Comparison of ENCODE assay signal across 22 cellular contexts in the genomic region with DNA sequence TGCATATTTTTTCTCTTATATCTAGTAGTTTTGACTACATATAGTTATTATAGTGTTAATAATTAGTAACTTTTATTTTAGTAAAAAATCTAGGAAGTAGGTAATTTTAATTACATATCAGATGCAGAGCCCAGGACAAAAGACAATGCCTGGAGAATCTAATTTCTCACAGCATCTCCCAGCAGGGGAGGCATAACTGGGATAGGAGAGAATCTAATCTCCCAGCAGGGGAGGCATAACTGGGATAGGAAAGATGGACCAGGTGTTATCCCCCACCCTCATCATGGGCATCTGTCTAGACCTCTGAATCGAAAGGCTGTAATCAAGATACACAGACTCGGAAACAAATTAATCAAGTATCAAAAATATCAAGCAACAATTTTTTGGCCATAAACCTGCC. TPM values are rescaled to one million over a fixed set of nuclear protein-coding genes. Genes with fewer than 3 reads are reported as not detected.
A peak's percentile ranks its signal among the peaks of the same experiment; 100 is the strongest.
DNase-seq lines count a peak whose midpoint lies in the region; ATAC-seq and TF ChIP-seq lines count a peak whose summit lies in the region.
"Had no signal": no experiment of that assay in that cellular context is flagged by ENCODE, and none has a peak within 500 bp of the region (broad histone marks: within the 10 kb centered on the region; RNA-seq: fewer than 3 reads in every experiment).

No MANE protein-coding gene starts in this region.

- TF ChIP-seq CTCF in IMR-90 (conservative IDR thresholded peaks at IDR 0.05; ENCODE audit: low read depth, low read length): no peak
- no peak for TF ChIP-seq CTCF in WERI-Rb-1 (IDR thresholded peaks at IDR 0.05; ENCODE audit: low read depth, low read length)
- no peak for TF ChIP-seq CTCF in GM10266 (IDR thresholded peaks at IDR 0.05; ENCODE audit: control insufficient read depth, insufficient read depth, low read depth, missing control alignments)

- H2AFZ ChIP-seq in IMR-90 (replicated peaks; ENCODE audit: low read length, poor library complexity): no peak overlapping the region

- H3K79me1 ChIP-seq in IMR-90 (ENCODE audit: low read depth in 1 of 2, low read length in 2 of 2): no peaks in the 10 kb centered on the region

- no TSS peak for BruUV-seq in IMR-90 (replicated peaks; lab: Mats Ljungman, UMichigan)

- POLR2A ChIA-PET in IMR-90 (lab: Charles Lee; ENCODE audit: unreplicated experiment): no interaction called here

- H3K4me3 ChIP-seq in IMR-90 (ENCODE audit: insufficient read depth, low read depth, low read length): no peak overlapping the region
- no peak overlapping the region for H3K4me3 ChIP-seq in WERI-Rb-1 (ENCODE audit: low read depth, low read length)
- H3K4me3 ChIP-seq: SJCRH30 had no signal

- H2BK20ac ChIP-seq in IMR-90 (ENCODE audit: low read depth, low read length): no peak overlapping the region

- H4K91ac ChIP-seq in IMR-90 (ENCODE audit: insufficient read depth, low read depth, low read length): no peak overlapping the region

- WGBS in IMR-90 (ENCODE audit: extremely low coverage in 2 of 2, insufficient read length in 1 of 2), 2 experiments: no CpG with 5 or more reads among the region's 2 CpGs

- CTCF ChIA-PET in IMR-90 (lab: Yijun Ruan, JAX): no interaction called here

- no peaks in the 10 kb centered on the region for H3K9me1 ChIP-seq in IMR-90 (ENCODE audit: insufficient read depth, low read length)

- H2AK5ac ChIP-seq in IMR-90 (ENCODE audit: low read depth, low read length): no peak overlapping the region

- H3K23ac ChIP-seq in IMR-90 (ENCODE audit: low read depth, low read length): no peak overlapping the region

- no peak overlapping the region for H2AK9ac ChIP-seq in IMR-90 (replicated peaks; ENCODE audit: low read depth, low read length, poor library complexity)

- H3K9ac ChIP-seq in IMR-90 (ENCODE audit: low read depth, low read length): no peak overlapping the region

- 0 out of 2 replicates have a peak overlapping the region, but pooled peaks have one; percentile 6 for H3K14ac ChIP-seq in IMR-90 (replicated peaks; ENCODE audit: low read depth, low read length)

- H3K56ac ChIP-seq in IMR-90 (ENCODE audit: extremely low read depth, insufficient read depth, low read length): no peak overlapping the region

- H4K20me1 ChIP-seq in IMR-90 (ENCODE audit: insufficient read depth, low read length): no peaks in the 10 kb centered on the region

- dilution Hi-C loops in IMR-90 (cut with HindIII; ENCODE audit: low sequenced_read_pairs, unreplicated experiment): no loop called here

- H3K9me3 ChIP-seq in IMR-90 (ENCODE audit: control insufficient read depth, insufficient read depth, low read length): no peaks in the 10 kb centered on the region
- no peaks in the 10 kb centered on the region for H3K9me3 ChIP-seq in WERI-Rb-1 (ENCODE audit: severe bottlenecking)
- H3K9me3 ChIP-seq: SJCRH30 had no signal

- H2BK120ac ChIP-seq in IMR-90 (ENCODE audit: low read depth, low read length): no peak overlapping the region

- no peak overlapping the region for H2BK15ac ChIP-seq in IMR-90 (ENCODE audit: low read depth, low read length)

- H3K27ac ChIP-seq in IMR-90 (ENCODE audit: insufficient read depth, low read length) (no peak overlapping the region), WERI-Rb-1 (no peak overlapping the region)
- H3K27ac ChIP-seq: SJCRH30 had no signal

- no peak for TF ChIP-seq POLR2A in IMR-90 (IDR thresholded peaks at IDR 0.05; ENCODE audit: low read depth, low read length)

- ATAC-seq in IMR-90 (ENCODE audit: low read depth) (no peak), sciatic nerve (no peak), HG03039 (IDR thresholded peaks at IDR 0.05; ENCODE audit: unreplicated experiment) (no peak)

- H3K4me1 ChIP-seq in IMR-90 (ENCODE audit: control insufficient read depth, insufficient read depth, low read length): no peaks in the 10 kb centered on the region
- H3K4me1 ChIP-seq: SJCRH30 had no signal

- no peak for TF ChIP-seq RAD21 in IMR-90 (IDR thresholded peaks at IDR 0.05; ENCODE audit: low read length)

- H3K27me3 ChIP-seq in IMR-90 (ENCODE audit: control insufficient read depth, insufficient read depth, low read length): no peaks in the 10 kb centered on the region
- H3K27me3 ChIP-seq in WERI-Rb-1 (ENCODE audit: insufficient read depth, low read depth, severe bottlenecking): no peaks in the 10 kb centered on the region
- H3K27me3 ChIP-seq: SJCRH30 had no signal

- H3K18ac ChIP-seq in IMR-90 (ENCODE audit: low read depth, low read length): no peak overlapping the region

- no peak overlapping the region for H4K8ac ChIP-seq in IMR-90 (ENCODE audit: low read depth in 2 of 2, low read length in 2 of 2)

- no peak overlapping the region for H2BK5ac ChIP-seq in IMR-90 (ENCODE audit: low read depth, low read length, poor library complexity, severe bottlenecking)

- H4K5ac ChIP-seq in IMR-90 (ENCODE audit: low read depth, low read length): no peak overlapping the region

- in situ Hi-C loops in IMR-90 (cut with MboI; ENCODE audit: low sequenced_read_pairs): no loop called here

- H3K4me2 ChIP-seq in IMR-90 (ENCODE audit: low read depth, low read length): no peak overlapping the region

- no peak overlapping the region for H3K4ac ChIP-seq in IMR-90 (ENCODE audit: low read depth, low read length)

- no peaks in the 10 kb centered on the region for H3K36me3 ChIP-seq in IMR-90 (ENCODE audit: control insufficient read depth, insufficient read depth, low read length)
- no peaks in the 10 kb centered on the region for H3K36me3 ChIP-seq in WERI-Rb-1
- H3K36me3 ChIP-seq: SJCRH30 had no signal

- peak; percentile 8 for DNase-seq in NCI-H748 (lab: John Stamatoyannopoulos, UW; ENCODE audit: unreplicated experiment)
- no peak for DNase-seq in NCI-H748 treated with DMSO at 0.1 percent for 48 hours (lab: John Stamatoyannopoulos, UW)
- DNase-seq in IMR-90: no peak
- DNase-seq in WERI-Rb-1: peak; percentile 18
- no peak for DNase-seq in sciatic nerve (ENCODE audit: low spot score)
- no peak for DNase-seq in AML-193 (lab: John Stamatoyannopoulos, UW)
- DNase-seq in GM10266 (ENCODE audit: extremely low spot score): no peak
- DNase-seq: CD4-positive, CD25-positive, alpha-beta regulatory T cell; DMS153; Kasumi-1; NCI-H1436; NCI-H2029 treated with DMSO at 0.1 percent for 48 hours; NCI-H2171 treated with DMSO at 0.1 percent for 48 hours; NCI-H526 treated with DMSO at 0.1 percent for 48 hours; OCI-M1; SJCRH30; T-helper 1 cell had no signal

- intact Hi-C loops in IMR-90 (cut with micrococcal nuclease): no loop called here
- intact Hi-C loops in sciatic nerve (cut with DNase I): no loop called here

TF ChIP-seq in IMR-90, 13 proteins besides CTCF, POLR2A, EP300 and RAD21:
- no peak for TF ChIP-seq RCOR1 (IDR thresholded peaks at IDR 0.05; ENCODE audit: insufficient replicate concordance, low read length)
- TF ChIP-seq CEBPB (IDR thresholded peaks at IDR 0.05; ENCODE audit: low read depth, low read length): no peak
- TF ChIP-seq SMC3 (IDR thresholded peaks at IDR 0.05; ENCODE audit: low read depth, low read length): no peak
- TF ChIP-seq FOS (IDR thresholded peaks at IDR 0.05; ENCODE audit: low read depth, low read length): no peak
- TF ChIP-seq, protein P1, sequence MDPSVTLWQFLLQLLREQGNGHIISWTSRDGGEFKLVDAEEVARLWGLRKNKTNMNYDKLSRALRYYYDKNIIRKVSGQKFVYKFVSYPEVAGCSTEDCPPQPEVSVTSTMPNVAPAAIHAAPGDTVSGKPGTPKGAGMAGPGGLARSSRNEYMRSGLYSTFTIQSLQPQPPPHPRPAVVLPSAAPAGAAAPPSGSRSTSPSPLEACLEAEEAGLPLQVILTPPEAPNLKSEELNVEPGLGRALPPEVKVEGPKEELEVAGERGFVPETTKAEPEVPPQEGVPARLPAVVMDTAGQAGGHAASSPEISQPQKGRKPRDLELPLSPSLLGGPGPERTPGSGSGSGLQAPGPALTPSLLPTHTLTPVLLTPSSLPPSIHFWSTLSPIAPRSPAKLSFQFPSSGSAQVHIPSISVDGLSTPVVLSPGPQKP (IDR thresholded peaks at IDR 0.05; ENCODE audit: borderline replicate concordance, low read depth, low read length): no peak
- TF ChIP-seq MAZ (IDR thresholded peaks at IDR 0.05; ENCODE audit: borderline replicate concordance, low read depth, low read length): no peak

RNA-seq across cellular contexts. Expression of gene OSTN, which starts 58.2 kb away (rescaled TPM):
- total RNA-seq in IMR-90 (2012; rRNA removed) (0.28 TPM in 1 of 2 replicates, not detected in the other), sciatic nerve (1.1 TPM)
- polyA plus RNA-seq in IMR-90 (2012; rRNA removed): not detected in 2 replicates
- not detected in 2 replicates for polyA plus RNA-seq in IMR-90 (2012; cell fraction: cytosol; rRNA removed)
- 1.0 TPM in 1 of 2 replicates, not detected in the other for polyA plus RNA-seq in IMR-90 (2012; cell fraction: nucleus; rRNA removed; ENCODE audit: low replicate concordance)
- total RNA-seq: A172; CD4-positive, CD25-positive, alpha-beta regulatory T cell; G401; MCF 10A; SJCRH30 had no signal
- polyA plus RNA-seq: BJ; CD4-positive, CD25-positive, alpha-beta regulatory T cell had no signal

Comparison
In these comparisons a context has a peak if more than half of its experiments do, and no peak if none do; other contexts are left out.
1. DNase-seq: peak in NCI-H748 (single experiment) and WERI-Rb-1 (single experiment); none in NCI-H748 treated with DMSO at 0.1 percent for 48 hours (single experiment), IMR-90 (single experiment), sciatic nerve (single experiment), AML-193 (0 of 2) and GM10266 (single experiment).